In the genomic region with DNA sequence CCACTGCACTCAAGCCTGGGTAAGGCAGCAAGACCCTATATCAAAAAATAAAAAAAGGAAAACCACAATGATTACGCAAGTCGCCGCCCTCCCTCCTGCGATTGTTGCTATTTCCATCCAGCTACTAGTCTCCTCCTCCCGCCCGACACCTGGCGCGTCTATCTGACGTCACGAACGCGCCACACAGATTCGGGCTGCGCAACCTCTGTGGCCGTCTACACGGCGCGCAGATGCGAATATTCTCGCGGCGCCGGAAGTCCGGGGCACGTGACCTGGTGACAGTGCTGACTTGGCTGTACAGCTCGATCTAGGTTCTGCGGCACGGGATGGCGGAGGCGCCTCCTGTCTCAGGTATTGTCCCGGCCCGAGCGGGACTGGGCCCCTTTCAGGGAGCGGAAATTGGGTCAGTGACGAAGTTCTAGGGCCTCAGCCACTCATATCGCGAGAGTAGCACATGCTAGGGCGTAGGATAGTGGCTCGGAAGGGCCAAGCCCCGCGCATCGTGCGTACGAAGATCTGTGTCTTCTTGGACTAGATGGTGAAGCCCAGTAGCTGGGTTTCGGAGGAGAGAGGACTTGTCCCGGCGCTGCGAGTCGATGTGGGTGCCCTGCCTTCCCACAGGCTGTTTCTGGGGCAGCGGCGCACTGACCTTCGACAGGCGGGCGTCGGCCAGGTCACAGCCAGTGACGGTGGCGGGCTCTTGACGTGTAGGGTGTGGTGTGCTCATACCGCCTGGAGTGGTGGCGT, we compare ENCODE assay signal across 8 cellular contexts. TPM values are rescaled to one million over a fixed set of nuclear protein-coding genes. Genes with fewer than 3 reads are reported as not detected.
DNase-seq lines count a peak whose midpoint lies in the region; ATAC-seq and TF ChIP-seq lines count a peak whose summit lies in the region.

A gene (plus strand): TSS at position 270 of the 747 bp plus-strand sequence. CDS start 57 bp downstream, at position 327.

- H3K4me3 Mint-ChIP-seq in activated T-helper 17 cell treated with anti-CD3 and anti-CD28 coated beads, Interleukin-2, amount 50 U/mL, for 72 hours = peak within 1 kb of the TSS; percentile 89
- peak within 1 kb of the TSS; percentile 83 to 99 (median 94) for H3K4me3 Mint-ChIP-seq in naive thymus-derived CD4-positive, alpha-beta T cell
- H3K4me3 Mint-ChIP-seq in stimulated activated naive B cell treated with anti-CD40 and anti-IgM and Interleukin-4, amounts not matched to agents 10 μg/mL and 1 μg/mL and 100 μg/mL, for 72 hours = peak within 1 kb of the TSS; percentile 98 to 99

- DNase-seq in Daoy (ENCODE audit: low read depth) (peak; percentile 100), GOT3 (lab: John Stamatoyannopoulos, UW) (peak; percentile 80), LNCaP clone FGC (ENCODE audit: low read depth) (peak; percentile 92), RWPE1 (ENCODE audit: low spot score) (peak; percentile 98), fibroblast of gingiva (ENCODE audit: low read depth) (peak; percentile 99)
- DNase-seq in naive thymus-derived CD4-positive, alpha-beta T cell = peak; percentile 94 to 100 (median 99)
- peak; percentile 98 for DNase-seq in stimulated activated naive B cell treated with anti-CD40 and anti-IgM and Interleukin-4, amounts not matched to agents 10 μg/mL and 1 μg/mL and 100 μg/mL, for 72 hours

- peaks cover 35% of the 10 kb centered on the region for H3K4me1 Mint-ChIP-seq in activated T-helper 17 cell treated with anti-CD3 and anti-CD28 coated beads, Interleukin-2, amount 50 U/mL, for 72 hours
- peaks cover 35 to 72% (median 58%) of the 10 kb centered on the region in 7 donors for H3K4me1 Mint-ChIP-seq in naive thymus-derived CD4-positive, alpha-beta T cell
- H3K4me1 Mint-ChIP-seq in stimulated activated naive B cell treated with anti-CD40 and anti-IgM and Interleukin-4, amounts not matched to agents 10 μg/mL and 1 μg/mL and 100 μg/mL, for 72 hours = peaks cover 25 to 51% of the 10 kb centered on the region in 2 donors

- peaks cover 11 to 49% of the 10 kb centered on the region in 2 donors for H3K4me1 ChIP-seq in naive thymus-derived CD4-positive, alpha-beta T cell (ENCODE audit: control insufficient read depth in 2 of 2, insufficient read depth in 2 of 2, low read length in 2 of 2)

- H3K36me3 Mint-ChIP-seq in activated T-helper 17 cell treated with anti-CD3 and anti-CD28 coated beads, Interleukin-2, amount 50 U/mL, for 72 hours (ENCODE audit: low read depth) = peaks cover 44% of the 10 kb centered on the region
- H3K36me3 Mint-ChIP-seq in naive thymus-derived CD4-positive, alpha-beta T cell = peaks cover 12 to 27% (median 19%) of the 10 kb centered on the region in 5 donors
- peaks cover 30 to 40% of the 10 kb centered on the region in 2 donors for H3K36me3 Mint-ChIP-seq in stimulated activated naive B cell treated with anti-CD40 and anti-IgM and Interleukin-4, amounts not matched to agents 10 μg/mL and 1 μg/mL and 100 μg/mL, for 72 hours

- H3K9me3 Mint-ChIP-seq in activated T-helper 17 cell treated with anti-CD3 and anti-CD28 coated beads, Interleukin-2, amount 50 U/mL, for 72 hours = no peaks in the 10 kb centered on the region
- H3K9me3 Mint-ChIP-seq in naive thymus-derived CD4-positive, alpha-beta T cell = peaks cover 0 to 4% (median 0%) of the 10 kb centered on the region in 11 donors
- no peaks in the 10 kb centered on the region for H3K9me3 Mint-ChIP-seq in stimulated activated naive B cell treated with anti-CD40 and anti-IgM and Interleukin-4, amounts not matched to agents 10 μg/mL and 1 μg/mL and 100 μg/mL, for 72 hours

- H3K27me3 ChIP-seq in naive thymus-derived CD4-positive, alpha-beta T cell (ENCODE audit: control insufficient read depth in 2 of 2, insufficient read depth in 2 of 2, low read length in 2 of 2) = no peaks in the 10 kb centered on the region

- TF ChIP-seq CTCF in LNCaP clone FGC (IDR thresholded peaks at IDR 0.05; ENCODE audit: control insufficient read depth, extremely low read depth, insufficient read depth) (no peak), RWPE1 (conservative IDR thresholded peaks at IDR 0.05; ENCODE audit: low read depth) (no peak)

- H3K27ac Mint-ChIP-seq in activated T-helper 17 cell treated with anti-CD3 and anti-CD28 coated beads, Interleukin-2, amount 50 U/mL, for 72 hours = peak within 1 kb of the TSS; percentile 99
- peak within 1 kb of the TSS; percentile 96 to 100 (median 99) for H3K27ac Mint-ChIP-seq in naive thymus-derived CD4-positive, alpha-beta T cell
- H3K27ac Mint-ChIP-seq in stimulated activated naive B cell treated with anti-CD40 and anti-IgM and Interleukin-4, amounts not matched to agents 10 μg/mL and 1 μg/mL and 100 μg/mL, for 72 hours = peak within 1 kb of the TSS; percentile 100

- H3K9me3 ChIP-seq in naive thymus-derived CD4-positive, alpha-beta T cell (ENCODE audit: control insufficient read depth in 2 of 3, low read length in 3 of 3) = no peaks in the 10 kb centered on the region

- H3K36me3 ChIP-seq in naive thymus-derived CD4-positive, alpha-beta T cell (ENCODE audit: control insufficient read depth in 2 of 3, insufficient read depth in 3 of 3, low read length in 3 of 3) = peaks cover 0 to 24% (median 9%) of the 10 kb centered on the region in 3 experiments

- intact Hi-C loops in naive thymus-derived CD4-positive, alpha-beta T cell (cut with micrococcal nuclease) = loop anchor here (1.0 to 10.0 kb wide), 17 partner anchors 16 to 1168 kb away; a partner anchor contains a TSS

- CTCF ChIA-PET in RWPE1 (lab: Yijun Ruan, JAX) = interaction anchor here (1.2 kb wide), 1 partner anchor 62 kb away, joined by 3 read pairs; no protein-coding TSS in a partner anchor
- CTCF ChIA-PET in naive thymus-derived CD4-positive, alpha-beta T cell (lab: Charles Lee) = interaction anchor here (0.9 to 1.7 kb wide), 4 partner anchors 12 to 125 kb away, joined by 3 to 6 read pairs (median 3); a partner anchor contains a TSS

- no peaks in the 10 kb centered on the region for H3K27me3 Mint-ChIP-seq in activated T-helper 17 cell treated with anti-CD3 and anti-CD28 coated beads, Interleukin-2, amount 50 U/mL, for 72 hours
- H3K27me3 Mint-ChIP-seq in naive thymus-derived CD4-positive, alpha-beta T cell = peaks cover 0 to 4% (median 0%) of the 10 kb centered on the region in 5 donors
- H3K27me3 Mint-ChIP-seq in stimulated activated naive B cell treated with anti-CD40 and anti-IgM and Interleukin-4, amounts not matched to agents 10 μg/mL and 1 μg/mL and 100 μg/mL, for 72 hours = no peaks in the 10 kb centered on the region

- POLR2A ChIA-PET in RWPE1 (lab: Yijun Ruan, JAX; ENCODE audit: low non-redundant PET) = interaction anchor here (0.7 to 0.9 kb wide), 3 partner anchors 12 to 57 kb away, joined by 3 to 4 read pairs (median 3); no protein-coding TSS in a partner anchor
- POLR2A ChIA-PET in naive thymus-derived CD4-positive, alpha-beta T cell (lab: Charles Lee) = interaction anchor here (0.5 to 2.7 kb wide), 31 partner anchors 8 to 1856 kb away, joined by 3 to 29 read pairs (median 3); a partner anchor contains a TSS

- H3K27ac ChIP-seq in RWPE1 = peak within 1 kb of the TSS; percentile 98
- H3K27ac ChIP-seq in naive thymus-derived CD4-positive, alpha-beta T cell (ENCODE audit: low read depth, low read length) = peak within 1 kb of the TSS; percentile 93

- ATAC-seq in activated T-helper 17 cell treated with anti-CD3 and anti-CD28 coated beads, Interleukin-2, amount 50 U/mL, for 72 hours (replicated peaks) = peak; percentile 89
- peak; percentile 89 for ATAC-seq in naive thymus-derived CD4-positive, alpha-beta T cell
- peak; percentile 91 to 93 for ATAC-seq in stimulated activated naive B cell treated with anti-CD40 and anti-IgM and Interleukin-4, amounts not matched to agents 10 μg/mL and 1 μg/mL and 100 μg/mL, for 72 hours (replicated peaks)

- peak within 1 kb of the TSS; percentile 95 for H3K4me3 ChIP-seq in LNCaP clone FGC (ENCODE audit: low read depth, low read length)
- H3K4me3 ChIP-seq in naive thymus-derived CD4-positive, alpha-beta T cell (ENCODE audit: low read length) = peak within 1 kb of the TSS; percentile 76

RNA-seq across cellular contexts. Expression of the gene that starts here (rescaled TPM):
- total RNA-seq in Daoy (2014; rRNA removed; shearing (Covaris generic)) = 20.3 and 29.1 TPM in 2 replicates
- 10 to 100 TPM; 32.0 to 56.5 TPM for total RNA-seq in activated T-helper 17 cell treated with anti-CD3 and anti-CD28 coated beads, Interleukin-2, amount 50 U/mL, for 72 hours
- 10 to 100 TPM; 39.8 to 65.4 (median 43.6) TPM for total RNA-seq in naive thymus-derived CD4-positive, alpha-beta T cell
- polyA plus RNA-seq in naive thymus-derived CD4-positive, alpha-beta T cell = 10 to 100 TPM; 30.1 to 49.3 TPM

Comparison
In these comparisons a context has a peak if more than half of its experiments do, and no peak if none do; other contexts are left out.
1. Peak in every context shown above with its lines: DNase-seq, ATAC-seq, H3K4me3 ChIP-seq and H3K27ac ChIP-seq.